14 cellular contexts compared by ENCODE assay signal in the genomic region with DNA sequence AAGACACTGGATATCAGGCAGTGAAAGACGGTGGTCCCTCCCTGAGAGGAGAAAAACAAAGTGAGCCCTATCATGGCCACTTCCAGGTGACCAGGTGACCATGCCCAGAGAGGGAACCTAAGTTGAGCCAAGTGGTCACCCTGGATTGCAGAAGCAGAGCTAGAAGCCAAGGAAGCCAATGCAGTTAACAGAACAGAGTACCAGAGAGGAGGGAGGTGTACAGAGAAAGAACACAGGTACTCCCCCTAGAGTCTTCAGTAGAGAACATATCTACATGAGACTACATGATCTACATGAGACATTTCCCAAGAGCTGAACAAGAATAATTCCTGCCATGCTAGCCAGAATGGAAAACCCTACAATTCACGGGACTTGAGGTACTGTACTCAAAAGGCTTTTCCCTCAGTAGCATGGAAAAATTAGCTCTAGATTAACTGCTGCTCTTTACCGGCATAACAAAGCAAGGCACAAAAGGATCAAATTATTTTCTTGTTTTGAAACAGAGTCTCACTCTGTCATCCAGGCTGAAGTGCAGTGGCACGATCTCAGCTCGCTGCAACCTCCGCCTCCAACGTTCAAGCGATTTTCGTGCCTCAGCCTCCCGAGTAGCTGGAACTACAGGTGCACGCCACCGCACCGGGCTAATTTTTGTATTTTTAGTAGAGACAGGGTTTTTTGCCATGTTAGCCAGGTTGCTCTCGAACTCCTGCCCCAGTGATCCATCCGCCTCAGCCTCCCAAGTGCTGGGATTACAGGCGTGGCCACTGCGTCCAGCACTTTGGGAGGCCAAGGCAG. TPM values are rescaled to one million over a fixed set of nuclear protein-coding genes. Genes with fewer than 3 reads are reported as not detected.
DNase-seq lines count a peak whose midpoint lies in the region; ATAC-seq and TF ChIP-seq lines count a peak whose summit lies in the region.
"Had no signal": no experiment of that assay in that cellular context is flagged by ENCODE, and none has a peak within 500 bp of the region (broad histone marks: within the 10 kb centered on the region; RNA-seq: fewer than 3 reads in every experiment).

No MANE protein-coding gene starts in this region.

- POLR2A ChIA-PET in activated CD4-positive, alpha-beta T cell treated with anti-CD3 and anti-CD28 coated beads for 36 hours (lab: Charles Lee), result no interaction called here

- intact Hi-C loops in activated CD4-positive, alpha-beta T cell treated with anti-CD3 and anti-CD28 coated beads for 36 hours (cut with DNase I, micrococcal nuclease), result no loop called here

- no peak for TF ChIP-seq POLR2A in NB4 (IDR thresholded peaks at IDR 0.05; ENCODE audit: extremely low read depth, insufficient read length)

- CTCF ChIA-PET in activated CD4-positive, alpha-beta T cell treated with anti-CD3 and anti-CD28 coated beads for 36 hours (lab: Charles Lee), result no interaction called here

- no peak overlapping the region for H3K4me3 ChIP-seq in NB4 (ENCODE audit: low read depth, low read length)
- no peak overlapping the region for H3K4me3 ChIP-seq in brain microvascular endothelial cell (ENCODE audit: low read depth, low read length)
- H3K4me3 ChIP-seq in HAP-1, result no peak overlapping the region
- H3K4me3 ChIP-seq: lung had no signal

- no peak for ATAC-seq in activated CD4-positive, alpha-beta T cell treated with anti-CD3 and anti-CD28 coated beads for 36 hours
- no peak for ATAC-seq in activated T-cell treated with anti-CD3 and anti-CD28 coated beads, Interleukin-2, amount 50 U/mL, for 4 hours
- ATAC-seq: natural killer cell, T-cell had no signal

- H3K36me3 Mint-ChIP-seq in progenitor cell of endocrine pancreas (ENCODE audit: insufficient read depth), result peaks cover 6% of the 10 kb centered on the region
- peaks cover 6% of the 10 kb centered on the region for H3K36me3 Mint-ChIP-seq in activated CD4-positive, alpha-beta T cell treated with anti-CD3 and anti-CD28 coated beads for 36 hours (ENCODE audit: low read depth)
- peaks cover 4% of the 10 kb centered on the region for H3K36me3 Mint-ChIP-seq in activated T-cell treated with anti-CD3 and anti-CD28 coated beads, Interleukin-2, amount 50 U/mL, for 4 hours (ENCODE audit: insufficient read depth)
- H3K36me3 Mint-ChIP-seq: natural killer cell had no signal

- DNase-seq in NCI-H82 (lab: John Stamatoyannopoulos, UW) (peak; percentile 9), NCI-H82 treated with DMSO at 0.1 percent for 48 hours (lab: John Stamatoyannopoulos, UW; ENCODE audit: unreplicated experiment) (no peak), NB4 (ENCODE audit: low read depth) (peak; percentile 22), brain microvascular endothelial cell (no peak), progenitor cell of endocrine pancreas (ENCODE audit: low spot score, unreplicated experiment) (no peak), HAP-1 (ENCODE audit: low spot score in 2 of 2) (no peak)
- DNase-seq in activated CD4-positive, alpha-beta T cell treated with anti-CD3 and anti-CD28 coated beads for 36 hours, result no peak
- no peak for DNase-seq in activated T-cell treated with anti-CD3 and anti-CD28 coated beads, Interleukin-2, amount 50 U/mL, for 4 hours
- DNase-seq: activated naive CD4-positive, alpha-beta T cell; natural killer cell; NCI-H1048; NCI-H2227 treated with DMSO at 0.1 percent for 48 hours; T-cell had no signal

- TF ChIP-seq CTCF in NB4 (IDR thresholded peaks at IDR 0.05; ENCODE audit: low read depth, low read length) (no peak), brain microvascular endothelial cell (IDR thresholded peaks at IDR 0.05; ENCODE audit: low read depth, low read length, missing control alignments) (peak; percentile 7), progenitor cell of endocrine pancreas (IDR thresholded peaks at IDR 0.05; ENCODE audit: unreplicated experiment) (peak; percentile 15)

- no peaks in the 10 kb centered on the region for H3K27me3 Mint-ChIP-seq in progenitor cell of endocrine pancreas
- H3K27me3 Mint-ChIP-seq in activated CD4-positive, alpha-beta T cell treated with anti-CD3 and anti-CD28 coated beads for 36 hours, result no peaks in the 10 kb centered on the region
- H3K27me3 Mint-ChIP-seq in activated T-cell treated with anti-CD3 and anti-CD28 coated beads, Interleukin-2, amount 50 U/mL, for 4 hours (ENCODE audit: low read depth), result no peaks in the 10 kb centered on the region
- H3K27me3 Mint-ChIP-seq: T-cell had no signal

- H3K9me3 ChIP-seq in HAP-1, result no peaks in the 10 kb centered on the region

- H3K36me3 ChIP-seq in brain microvascular endothelial cell (replicated peaks) (no peaks in the 10 kb centered on the region), HAP-1 (replicated peaks) (no peaks in the 10 kb centered on the region)

- no peaks in the 10 kb centered on the region for H3K4me1 ChIP-seq in HAP-1

- no peak overlapping the region for H3K27ac ChIP-seq in brain microvascular endothelial cell

- H3K27ac Mint-ChIP-seq in progenitor cell of endocrine pancreas, result no peak overlapping the region
- H3K27ac Mint-ChIP-seq in activated CD4-positive, alpha-beta T cell treated with anti-CD3 and anti-CD28 coated beads for 36 hours, result no peak overlapping the region
- H3K27ac Mint-ChIP-seq: natural killer cell, T-cell had no signal

- H3K9me3 Mint-ChIP-seq in progenitor cell of endocrine pancreas (ENCODE audit: low read depth), result peaks cover 3% of the 10 kb centered on the region
- no peaks in the 10 kb centered on the region for H3K9me3 Mint-ChIP-seq in activated CD4-positive, alpha-beta T cell treated with anti-CD3 and anti-CD28 coated beads for 36 hours (ENCODE audit: low read depth)
- H3K9me3 Mint-ChIP-seq in activated T-cell treated with anti-CD3 and anti-CD28 coated beads, Interleukin-2, amount 50 U/mL, for 4 hours, result no peaks in the 10 kb centered on the region
- H3K9me3 Mint-ChIP-seq: natural killer cell, T-cell had no signal

- no peaks in the 10 kb centered on the region for H3K27me3 ChIP-seq in brain microvascular endothelial cell (replicated peaks)
- H3K27me3 ChIP-seq in HAP-1 (ENCODE audit: low read depth), result no peaks in the 10 kb centered on the region

- H3K4me3 Mint-ChIP-seq in progenitor cell of endocrine pancreas (ENCODE audit: low read depth), result no peak overlapping the region
- no peak overlapping the region for H3K4me3 Mint-ChIP-seq in activated CD4-positive, alpha-beta T cell treated with anti-CD3 and anti-CD28 coated beads for 36 hours
- H3K4me3 Mint-ChIP-seq in activated T-cell treated with anti-CD3 and anti-CD28 coated beads, Interleukin-2, amount 50 U/mL, for 4 hours, result no peak overlapping the region
- H3K4me3 Mint-ChIP-seq: natural killer cell, T-cell had no signal

- H3K4me1 Mint-ChIP-seq in progenitor cell of endocrine pancreas (ENCODE audit: low read depth), result peaks cover 4% of the 10 kb centered on the region
- peaks cover 7% of the 10 kb centered on the region for H3K4me1 Mint-ChIP-seq in activated CD4-positive, alpha-beta T cell treated with anti-CD3 and anti-CD28 coated beads for 36 hours
- peaks cover 14% of the 10 kb centered on the region for H3K4me1 Mint-ChIP-seq in activated T-cell treated with anti-CD3 and anti-CD28 coated beads, Interleukin-2, amount 50 U/mL, for 4 hours (ENCODE audit: low read depth)

- in situ Hi-C loops in brain microvascular endothelial cell (cut with HindIII; ENCODE audit: low pct_ligation_motif_present, low sequenced_read_pairs) (no loop called here), HAP-1 (cut with MboI; ENCODE audit: low sequenced_read_pairs) (no loop called here)

RNA-seq across cellular contexts. Expression of a gene that starts 23.5 kb away (rescaled TPM):
- 41.9 and 43.8 TPM in 2 replicates for total RNA-seq in progenitor cell of endocrine pancreas
- 10 to 100 TPM; 14.4 to 16.7 TPM for total RNA-seq in activated CD4-positive, alpha-beta T cell treated with anti-CD3 and anti-CD28 coated beads for 36 hours
- total RNA-seq in activated T-cell treated with anti-CD3 and anti-CD28 coated beads, Interleukin-2, amount 50 U/mL, for 4 hours, result 10 to 100 TPM; 16.8 to 24.3 (median 18.3) TPM

Comparison
In these comparisons a context has a peak if more than half of its experiments do, and no peak if none do; other contexts are left out.
1. DNase-seq: peak in NCI-H82 (single experiment) and NB4 (single experiment); none in NCI-H82 treated with DMSO at 0.1 percent for 48 hours (single experiment), brain microvascular endothelial cell (single experiment), progenitor cell of endocrine pancreas (single experiment), activated CD4-positive, alpha-beta T cell treated with anti-CD3 and anti-CD28 coated beads for 36 hours (single experiment), HAP-1 (0 of 2) and activated T-cell treated with anti-CD3 and anti-CD28 coated beads, Interleukin-2, amount 50 U/mL, for 4 hours (single experiment).